9 cellular contexts compared by ENCODE assay signal in genomic region chr4:24403263-24403662, GRCh38.
"Had no signal": no experiment of that assay in that cellular context is flagged by ENCODE, and none has a peak within 500 bp of the region (broad histone marks: within the 10 kb centered on the region; RNA-seq: fewer than 3 reads in every experiment).

No MANE protein-coding gene starts in this region.

- H3K27ac Mint-ChIP-seq: GM23338, H9, HFFc6 had no signal

- DNase-seq: GM23248, GOT3, H7, H9, HCEC 1CT, HFFc6 had no signal

- H3K4me1 Mint-ChIP-seq: GM23338, H9 had no signal

- H3K4me3 ChIP-seq: GM23248, GM23338, HAP-1 had no signal

- H3K4me3 Mint-ChIP-seq: GM23338, H9, HFFc6 had no signal

- H3K36me3 ChIP-seq: HAP-1 had no signal

- H3K27ac ChIP-seq: GM23248 had no signal

- H3K9me3 ChIP-seq: HAP-1 had no signal

- H3K9me3 Mint-ChIP-seq: GM23338, H9 had no signal

- H3K4me1 ChIP-seq: HAP-1 had no signal

- ATAC-seq: GM23338, HCT116 had no signal
